In the genomic region with DNA sequence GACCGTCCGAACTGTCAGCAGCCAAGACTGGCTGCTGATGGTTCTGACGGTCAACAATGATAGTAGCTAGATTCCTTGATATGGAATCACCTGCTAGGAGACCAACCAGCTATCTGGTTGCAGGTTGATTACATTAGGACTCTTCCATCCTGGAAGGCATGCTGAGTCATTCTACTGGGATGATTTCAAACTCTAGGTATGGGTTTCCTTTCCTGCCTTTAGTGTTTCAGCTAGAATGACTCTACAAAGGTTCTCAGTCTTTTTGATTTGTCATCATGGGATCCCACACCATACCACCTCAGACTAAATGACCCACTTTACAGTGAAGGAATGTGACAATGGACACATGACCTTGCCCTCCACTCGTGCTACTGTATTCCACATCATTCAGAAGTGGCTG, we compare ENCODE assay signal across 20 cellular contexts.
DNase-seq lines count a peak whose midpoint lies in the region; ATAC-seq, FAIRE-seq and TF ChIP-seq lines count a peak whose summit lies in the region.
"Had no signal": no experiment of that assay in that cellular context is flagged by ENCODE, and none has a peak within 500 bp of the region (broad histone marks: within the 10 kb centered on the region; RNA-seq: fewer than 3 reads in every experiment).

No MANE protein-coding gene starts in this region.

- H4K20me1 ChIP-seq in HepG2 (ENCODE audit: insufficient read depth, low read length) = no peaks in the 10 kb centered on the region

- DNase-seq in activated T-cell treated with anti-CD3 and anti-CD28 coated beads, Interleukin-2, amount 50 U/mL, for 72 hours = no peak
- no peak for DNase-seq in activated T-cell treated with anti-CD3 and anti-CD28 coated beads, Interleukin-2, amount 50 U/mL, for 4 hours
- DNase-seq in RPMI7951 (ENCODE audit: low read depth) (peak; percentile 10), fibroblast of mammary gland (ENCODE audit: low read depth) (peak; percentile 33), BE2C (no peak), HepG2 (ENCODE audit: low spot score) (no peak)
- DNase-seq: activated CD4-positive, alpha-beta T cell treated with anti-CD3 and anti-CD28 coated beads, Interleukin-2, amount 10 ng/mL, durations not matched to agents 24 days and 14 days; activated CD8-positive, alpha-beta memory T cell treated with anti-CD3 and anti-CD28 coated beads, Interleukin-2, amount 50 U/mL, for 4 hours; colonic mucosa; foreskin melanocyte; Karpas-422; left cardiac atrium; NCI-H1417; NCI-H82 had no signal

- TF ChIP-seq CTCF in fibroblast of mammary gland (conservative IDR thresholded peaks at IDR 0.05; ENCODE audit: control insufficient read depth, insufficient read depth, low read depth, low read length) = no peak
- TF ChIP-seq CTCF in BE2C (IDR thresholded peaks at IDR 0.05; ENCODE audit: low read depth, low read length) = no peak
- TF ChIP-seq CTCF in HepG2 (CRISPR knock-in tag; IDR thresholded peaks at IDR 0.05) = no peak

- no peak for TF ChIP-seq POLR2A in HepG2 (IDR thresholded peaks at IDR 0.05; ENCODE audit: insufficient read depth in 1 of 2, low read depth in 2 of 2, low read length in 2 of 2)

- H3K4me1 Mint-ChIP-seq in activated T-cell treated with anti-CD3 and anti-CD28 coated beads, Interleukin-2, amount 50 U/mL, for 72 hours (ENCODE audit: low read depth) = peaks cover 9% of the 10 kb centered on the region
- H3K4me1 Mint-ChIP-seq in activated T-cell treated with anti-CD3 and anti-CD28 coated beads, Interleukin-2, amount 50 U/mL, for 4 hours (ENCODE audit: low read depth) = no peaks in the 10 kb centered on the region

- 47% methylated on average over 4 of the region's 4 CpGs for WGBS in HepG2 (ENCODE audit: low lambda C conversion rate)

- ATAC-seq in activated T-cell treated with anti-CD3 and anti-CD28 coated beads, Interleukin-2, amount 50 U/mL, for 72 hours (replicated peaks in 1 of 2) = peak; percentile 24 to 52
- no peak for ATAC-seq in activated T-cell treated with anti-CD3 and anti-CD28 coated beads, Interleukin-2, amount 50 U/mL, for 4 hours
- ATAC-seq in HepG2 (no peak), HG02678 (IDR thresholded peaks at IDR 0.05; ENCODE audit: unreplicated experiment) (no peak), GM21825 (IDR thresholded peaks at IDR 0.05; ENCODE audit: unreplicated experiment) (no peak)
- ATAC-seq: A549, left cardiac atrium had no signal

- H3K4me3 ChIP-seq in fibroblast of mammary gland (ENCODE audit: control insufficient read depth, low read depth, low read length) = no peak overlapping the region
- H3K4me3 ChIP-seq in BE2C (ENCODE audit: low read depth, low read length) = no peak overlapping the region
- H3K4me3 ChIP-seq in HepG2 (replicated peaks in 1 of 3; ENCODE audit: insufficient read depth in 1 of 3, low read depth in 2 of 3, low read length in 3 of 3) = no peak overlapping the region
- H3K4me3 ChIP-seq: A549, ascending aorta, colonic mucosa had no signal

- H3K4me3 Mint-ChIP-seq in activated T-cell treated with anti-CD3 and anti-CD28 coated beads, Interleukin-2, amount 50 U/mL, for 72 hours = no peak overlapping the region
- no peak overlapping the region for H3K4me3 Mint-ChIP-seq in activated T-cell treated with anti-CD3 and anti-CD28 coated beads, Interleukin-2, amount 50 U/mL, for 4 hours
- H3K4me3 Mint-ChIP-seq: activated CD4-positive, alpha-beta T cell treated with anti-CD3 and anti-CD28 coated beads, Interleukin-2, amount 10 ng/mL, durations not matched to agents 24 days and 14 days had no signal

- H3K9ac ChIP-seq in HepG2 (ENCODE audit: insufficient read depth, low read depth, low read length) = no peak overlapping the region

- in situ Hi-C loops in HepG2 (cut with HindIII; ENCODE audit: extremely low pct_ligation_motif_present, low pct_unique_long_range_greater_than_20kb) = no loop called here

- H3K36me3 Mint-ChIP-seq in activated T-cell treated with anti-CD3 and anti-CD28 coated beads, Interleukin-2, amount 50 U/mL, for 72 hours (ENCODE audit: insufficient read depth in 2 of 2) = no peaks in the 10 kb centered on the region
- H3K36me3 Mint-ChIP-seq in activated T-cell treated with anti-CD3 and anti-CD28 coated beads, Interleukin-2, amount 50 U/mL, for 4 hours (ENCODE audit: insufficient read depth) = no peaks in the 10 kb centered on the region

- H3K4me2 ChIP-seq in HepG2 (ENCODE audit: low read depth, low read length) = no peak overlapping the region
- H3K4me2 ChIP-seq: A549 had no signal

- H3K9me3 ChIP-seq in BE2C (peaks cover 3% of the 10 kb centered on the region; the same call in 1 of the 2 replicates), HepG2 (ENCODE audit: low read length) (no peaks in the 10 kb centered on the region)
- H3K9me3 ChIP-seq: A549, ascending aorta, colonic mucosa had no signal

- H3K9me3 Mint-ChIP-seq in activated T-cell treated with anti-CD3 and anti-CD28 coated beads, Interleukin-2, amount 50 U/mL, for 72 hours = no peaks in the 10 kb centered on the region
- H3K9me3 Mint-ChIP-seq in activated T-cell treated with anti-CD3 and anti-CD28 coated beads, Interleukin-2, amount 50 U/mL, for 4 hours = no peaks in the 10 kb centered on the region

- POLR2A ChIA-PET in HepG2 (lab: Yijun Ruan, JAX) = no interaction called here

- no peak overlapping the region for H2AFZ ChIP-seq in HepG2 (ENCODE audit: low read length)

- H3K4me1 ChIP-seq in BE2C (peaks cover 2% of the 10 kb centered on the region; the same call in 1 of the 2 replicates), HepG2 (ENCODE audit: insufficient read depth, low read length) (no peaks in the 10 kb centered on the region)
- H3K4me1 ChIP-seq: colonic mucosa had no signal

- CTCF ChIA-PET in HepG2 (lab: Yijun Ruan, JAX; ENCODE audit: low intra/inter-chr PET ratio, low total read pairs) = no interaction called here

- H3K27me3 ChIP-seq in BE2C (no peaks in the 10 kb centered on the region), HepG2 (ENCODE audit: control insufficient read depth in 1 of 2, insufficient read depth in 2 of 2, low read length in 2 of 2) (peaks cover 0 to 3% of the 10 kb centered on the region in 2 experiments; a peak in 1 of 5 replicates)
- H3K27me3 ChIP-seq: ascending aorta, colonic mucosa had no signal

- H3K27ac ChIP-seq in HepG2 (ENCODE audit: extremely low read length, insufficient read depth, low read length) = no peak overlapping the region
- H3K27ac ChIP-seq: ascending aorta, colonic mucosa had no signal

- no TSS peak for BruUV-seq in HepG2 (replicated peaks; lab: Mats Ljungman, UMichigan)

- H3K27ac Mint-ChIP-seq in activated T-cell treated with anti-CD3 and anti-CD28 coated beads, Interleukin-2, amount 50 U/mL, for 72 hours = no peak overlapping the region
- H3K27ac Mint-ChIP-seq: activated CD4-positive, alpha-beta T cell treated with anti-CD3 and anti-CD28 coated beads, Interleukin-2, amount 10 ng/mL, durations not matched to agents 24 days and 14 days had no signal

- H3K36me3 ChIP-seq in BE2C = no peaks in the 10 kb centered on the region
- no peaks in the 10 kb centered on the region for H3K36me3 ChIP-seq in HepG2 (replicated peaks in 1 of 2; ENCODE audit: control insufficient read depth in 1 of 2, insufficient read depth in 2 of 2, low read length in 2 of 2)
- H3K36me3 ChIP-seq: ascending aorta, colonic mucosa had no signal

- FAIRE-seq in HepG2 (lab: Jason Lieb, UNC) = no peak
- FAIRE-seq: A549, endometrium, GM18507 had no signal

- no peaks in the 10 kb centered on the region for H3K27me3 Mint-ChIP-seq in activated T-cell treated with anti-CD3 and anti-CD28 coated beads, Interleukin-2, amount 50 U/mL, for 72 hours (ENCODE audit: low read depth)
- H3K27me3 Mint-ChIP-seq in activated T-cell treated with anti-CD3 and anti-CD28 coated beads, Interleukin-2, amount 50 U/mL, for 4 hours (ENCODE audit: low read depth) = no peaks in the 10 kb centered on the region
- H3K27me3 Mint-ChIP-seq: activated CD4-positive, alpha-beta T cell treated with anti-CD3 and anti-CD28 coated beads, Interleukin-2, amount 10 ng/mL, durations not matched to agents 24 days and 14 days had no signal

- TF ChIP-seq EP300 in HepG2 (IDR thresholded peaks at IDR 0.05; ENCODE audit: low read depth in 2 of 2, low read length in 2 of 2) (no peak), HepG2 (CRISPR knock-in tag; IDR thresholded peaks at IDR 0.05; ENCODE audit: borderline replicate concordance) (no peak)

- H3K79me2 ChIP-seq in HepG2 (ENCODE audit: insufficient read depth, low read length) = no peaks in the 10 kb centered on the region

- no peak for TF ChIP-seq RAD21 in HepG2 (CRISPR knock-in tag; IDR thresholded peaks at IDR 0.05)

- intact Hi-C loops in HepG2 (cut with micrococcal nuclease; ENCODE audit: unreplicated experiment) = no loop called here

TF ChIP-seq in HepG2, 621 proteins besides CTCF, POLR2A, EP300 and RAD21 (continues in another document):
- TF ChIP-seq KDM3A (CRISPR knock-in tag; IDR thresholded peaks at IDR 0.05; ENCODE audit: low read depth) = no peak
- TF ChIP-seq, protein P1, sequence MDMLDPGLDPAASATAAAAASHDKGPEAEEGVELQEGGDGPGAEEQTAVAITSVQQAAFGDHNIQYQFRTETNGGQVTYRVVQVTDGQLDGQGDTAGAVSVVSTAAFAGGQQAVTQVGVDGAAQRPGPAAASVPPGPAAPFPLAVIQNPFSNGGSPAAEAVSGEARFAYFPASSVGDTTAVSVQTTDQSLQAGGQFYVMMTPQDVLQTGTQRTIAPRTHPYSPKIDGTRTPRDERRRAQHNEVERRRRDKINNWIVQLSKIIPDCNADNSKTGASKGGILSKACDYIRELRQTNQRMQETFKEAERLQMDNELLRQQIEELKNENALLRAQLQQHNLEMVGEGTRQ (IDR thresholded peaks at IDR 0.05; ENCODE audit: low read depth, low read length) = no peak
- TF ChIP-seq, protein P1 (CRISPR knock-in tag; IDR thresholded peaks at IDR 0.05; ENCODE audit: borderline replicate concordance) = no peak

Comparison
In these comparisons a context has a peak if more than half of its experiments do, and no peak if none do; other contexts are left out.
1. ATAC-seq: peak in activated T-cell treated with anti-CD3 and anti-CD28 coated beads, Interleukin-2, amount 50 U/mL, for 72 hours (2 of 2); none in activated T-cell treated with anti-CD3 and anti-CD28 coated beads, Interleukin-2, amount 50 U/mL, for 4 hours (0 of 2), HepG2 (single experiment), HG02678 (single experiment) and GM21825 (single experiment).
2. DNase-seq: peak in RPMI7951 (single experiment) and fibroblast of mammary gland (single experiment); none in activated T-cell treated with anti-CD3 and anti-CD28 coated beads, Interleukin-2, amount 50 U/mL, for 72 hours (0 of 2), activated T-cell treated with anti-CD3 and anti-CD28 coated beads, Interleukin-2, amount 50 U/mL, for 4 hours (single experiment), BE2C (single experiment) and HepG2 (single experiment).